Comparison of ENCODE assay signal across 1 cellular context in the genomic region with DNA sequence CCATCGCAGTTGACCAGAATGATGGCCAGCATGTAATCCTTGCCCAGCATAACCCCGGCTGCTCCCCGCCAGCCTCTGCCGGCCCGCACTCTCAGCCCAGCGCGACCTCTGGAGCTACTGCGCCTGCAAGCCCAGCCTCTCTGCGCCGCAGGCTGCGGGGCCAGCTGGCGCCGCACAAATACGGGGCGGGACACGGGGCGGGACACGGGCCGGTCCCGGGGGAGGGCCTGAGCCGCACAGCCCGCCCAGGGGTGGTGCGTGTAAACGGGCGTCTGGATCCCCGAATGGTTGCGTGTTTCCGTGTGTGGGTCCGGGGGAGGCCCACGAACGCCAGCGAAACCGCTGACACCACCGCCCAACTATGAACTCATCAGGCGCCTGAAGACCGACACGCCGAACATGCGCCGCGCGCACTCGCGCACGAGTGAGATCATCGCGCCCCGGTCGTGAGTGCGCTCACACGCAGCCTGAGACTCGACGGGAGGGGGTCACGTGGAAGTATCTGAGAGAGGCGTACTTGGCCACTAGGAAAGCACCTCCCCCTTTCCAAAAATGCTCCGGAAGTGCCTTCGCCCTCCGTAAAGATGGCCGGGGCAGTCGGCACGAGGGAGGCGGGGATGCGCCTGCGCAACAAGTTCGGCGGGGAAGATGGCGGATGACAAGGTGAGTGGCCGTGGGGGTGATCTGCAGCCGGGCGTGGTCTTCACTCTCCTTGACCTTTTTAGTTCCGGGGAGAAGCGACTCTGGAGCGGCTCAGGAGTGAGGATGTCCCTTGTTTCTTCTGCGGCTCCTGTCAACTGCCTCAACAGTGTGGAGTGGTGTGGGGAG.
TF ChIP-seq lines count a peak whose summit lies in the region.

TSS of gene APBB3 (minus strand) at position 403 of the 828 bp plus-strand sequence. CDS start at position 50, 353 bp downstream.
TSS of gene SLC35A4 (plus strand) at position 633 of the 828 bp plus-strand sequence. CDS start 2,342 bp downstream, outside the sequence.

TF ChIP-seq in HepG2, 621 proteins besides CTCF, POLR2A, EP300 and RAD21 (continued from another document and continues in another):
- TF ChIP-seq ZNF281 (CRISPR knock-in tag; IDR thresholded peaks at IDR 0.05; ENCODE audit: borderline replicate concordance) (peak; percentile 10; the same call in 1 of the 2 replicates), ZNF383 (CRISPR knock-in tag; IDR thresholded peaks at IDR 0.05; ENCODE audit: borderline replicate concordance) (no peak), ARID2 (CRISPR knock-in tag; IDR thresholded peaks at IDR 0.05; ENCODE audit: borderline replicate concordance) (no peak; the same call in 1 of the 2 replicates), IRF2 (CRISPR knock-in tag; IDR thresholded peaks at IDR 0.05) (no peak), ZNF264 (CRISPR knock-in tag; IDR thresholded peaks at IDR 0.05) (no peak), SKI (IDR thresholded peaks at IDR 0.05; ENCODE audit: partially characterized antibody) (no peak), RBM22 (optimal IDR thresholded peaks at IDR 0.05; ENCODE audit: low read length) (no peak), ADNP (CRISPR knock-in tag; IDR thresholded peaks at IDR 0.05) (no peak), ZNF33B (CRISPR knock-in tag; IDR thresholded peaks at IDR 0.05) (no peak), ZSCAN12 (CRISPR knock-in tag; IDR thresholded peaks at IDR 0.05) (no peak), HDAC2 (CRISPR knock-in tag; IDR thresholded peaks at IDR 0.05) (no peak; the same call in 1 of the 2 replicates), NKX3-1 (CRISPR knock-in tag; IDR thresholded peaks at IDR 0.05) (no peak), ZNF230 (CRISPR knock-in tag; IDR thresholded peaks at IDR 0.05) (no peak), GATAD2A (CRISPR knock-in tag; IDR thresholded peaks at IDR 0.05) (no peak; the same call in 1 of the 2 replicates), ZNF75D (CRISPR knock-in tag; IDR thresholded peaks at IDR 0.05; ENCODE audit: borderline replicate concordance) (no peak), KAT8 (CRISPR knock-in tag; IDR thresholded peaks at IDR 0.05) (no peak), BRF2 (CRISPR knock-in tag; IDR thresholded peaks at IDR 0.05) (no peak), ZNF746 (CRISPR knock-in tag; IDR thresholded peaks at IDR 0.05) (no peak), NAIF1 (CRISPR knock-in tag; IDR thresholded peaks at IDR 0.05; ENCODE audit: borderline replicate concordance) (no peak), HMG20B (CRISPR knock-in tag; conservative IDR thresholded peaks at IDR 0.05) (no peak), STAT6 (CRISPR knock-in tag; IDR thresholded peaks at IDR 0.05; ENCODE audit: borderline replicate concordance) (no peak), SNRNP70 (IDR thresholded peaks at IDR 0.05; ENCODE audit: low read depth, low read length) (no peak), JUN (CRISPR knock-in tag; IDR thresholded peaks at IDR 0.05) (no peak), AGO2 (optimal IDR thresholded peaks at IDR 0.05; ENCODE audit: low read depth, low read length) (no peak), KDM6A (CRISPR knock-in tag; IDR thresholded peaks at IDR 0.05; ENCODE audit: low read depth) (no peak), SP1 (IDR thresholded peaks at IDR 0.05) (no peak), SP1 (CRISPR knock-in tag; IDR thresholded peaks at IDR 0.05) (no peak), PHF20 (CRISPR knock-in tag; IDR thresholded peaks at IDR 0.05) (no peak), ZFP36L1 (CRISPR knock-in tag; IDR thresholded peaks at IDR 0.05) (0 out of 2 replicates have a peak, but pooled peaks have one; percentile 42), FOXK1 (CRISPR knock-in tag; IDR thresholded peaks at IDR 0.05; ENCODE audit: borderline replicate concordance, low read depth) (no peak), XBP1 (CRISPR knock-in tag; IDR thresholded peaks at IDR 0.05) (no peak), KAT7 (CRISPR knock-in tag; IDR thresholded peaks at IDR 0.05; ENCODE audit: borderline replicate concordance) (no peak), NFATC3 (CRISPR knock-in tag; IDR thresholded peaks at IDR 0.05) (no peak), RFX1 (IDR thresholded peaks at IDR 0.05) (no peak), MXI1 (IDR thresholded peaks at IDR 0.05; ENCODE audit: borderline replicate concordance, low read depth, low read length) (no peak), PTBP1 (IDR thresholded peaks at IDR 0.05; ENCODE audit: low read depth, low read length, poor library complexity, severe bottlenecking) (no peak), ZNF317 (CRISPR knock-in tag; IDR thresholded peaks at IDR 0.05) (no peak), GZF1 (CRISPR knock-in tag; IDR thresholded peaks at IDR 0.05) (no peak), ZNF747 (CRISPR knock-in tag; IDR thresholded peaks at IDR 0.05; ENCODE audit: borderline replicate concordance) (no peak), HNRNPLL (IDR thresholded peaks at IDR 0.05; ENCODE audit: low read depth, low read length, poor library complexity, severe bottlenecking) (peak; percentile 67), ZNF761 (CRISPR knock-in tag; conservative IDR thresholded peaks at IDR 0.05) (no peak), GABPA (IDR thresholded peaks at IDR 0.05; ENCODE audit: low read depth, low read length) (no peak), GABPA (CRISPR knock-in tag; IDR thresholded peaks at IDR 0.05; ENCODE audit: low read depth) (peak; percentile 9; the same call in 1 of the 2 replicates)
- TF ChIP-seq, protein P1, sequence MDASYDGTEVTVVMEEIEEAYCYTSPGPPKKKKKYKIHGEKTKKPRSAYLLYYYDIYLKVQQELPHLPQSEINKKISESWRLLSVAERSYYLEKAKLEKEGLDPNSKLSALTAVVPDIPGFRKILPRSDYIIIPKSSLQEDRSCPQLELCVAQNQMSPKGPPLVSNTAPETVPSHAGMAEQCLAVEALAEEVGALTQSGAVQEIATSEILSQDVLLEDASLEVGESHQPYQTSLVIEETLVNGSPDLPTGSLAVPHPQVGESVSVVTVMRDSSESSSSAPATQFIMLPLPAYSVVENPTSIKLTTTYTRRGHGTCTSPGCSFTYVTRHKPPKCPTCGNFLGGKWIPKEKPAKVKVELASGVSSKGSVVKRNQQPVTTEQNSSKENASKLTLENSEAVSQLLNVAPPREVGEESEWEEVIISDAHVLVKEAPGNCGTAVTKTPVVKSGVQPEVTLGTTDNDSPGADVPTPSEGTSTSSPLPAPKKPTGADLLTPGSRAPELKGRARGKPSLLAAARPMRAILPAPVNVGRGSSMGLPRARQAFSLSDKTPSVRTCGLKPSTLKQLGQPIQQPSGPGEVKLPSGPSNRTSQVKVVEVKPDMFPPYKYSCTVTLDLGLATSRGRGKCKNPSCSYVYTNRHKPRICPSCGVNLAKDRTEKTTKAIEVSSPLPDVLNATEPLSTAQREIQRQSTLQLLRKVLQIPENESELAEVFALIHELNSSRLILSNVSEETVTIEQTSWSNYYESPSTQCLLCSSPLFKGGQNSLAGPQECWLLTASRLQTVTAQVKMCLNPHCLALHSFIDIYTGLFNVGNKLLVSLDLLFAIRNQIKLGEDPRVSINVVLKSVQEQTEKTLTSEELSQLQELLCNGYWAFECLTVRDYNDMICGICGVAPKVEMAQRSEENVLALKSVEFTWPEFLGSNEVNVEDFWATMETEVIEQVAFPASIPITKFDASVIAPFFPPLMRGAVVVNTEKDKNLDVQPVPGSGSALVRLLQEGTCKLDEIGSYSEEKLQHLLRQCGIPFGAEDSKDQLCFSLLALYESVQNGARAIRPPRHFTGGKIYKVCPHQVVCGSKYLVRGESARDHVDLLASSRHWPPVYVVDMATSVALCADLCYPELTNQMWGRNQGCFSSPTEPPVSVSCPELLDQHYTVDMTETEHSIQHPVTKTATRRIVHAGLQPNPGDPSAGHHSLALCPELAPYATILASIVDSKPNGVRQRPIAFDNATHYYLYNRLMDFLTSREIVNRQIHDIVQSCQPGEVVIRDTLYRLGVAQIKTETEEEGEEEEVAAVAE (CRISPR knock-in tag; IDR thresholded peaks at IDR 0.05; ENCODE audit: borderline replicate concordance), result no peak
- TF ChIP-seq, protein P2, sequence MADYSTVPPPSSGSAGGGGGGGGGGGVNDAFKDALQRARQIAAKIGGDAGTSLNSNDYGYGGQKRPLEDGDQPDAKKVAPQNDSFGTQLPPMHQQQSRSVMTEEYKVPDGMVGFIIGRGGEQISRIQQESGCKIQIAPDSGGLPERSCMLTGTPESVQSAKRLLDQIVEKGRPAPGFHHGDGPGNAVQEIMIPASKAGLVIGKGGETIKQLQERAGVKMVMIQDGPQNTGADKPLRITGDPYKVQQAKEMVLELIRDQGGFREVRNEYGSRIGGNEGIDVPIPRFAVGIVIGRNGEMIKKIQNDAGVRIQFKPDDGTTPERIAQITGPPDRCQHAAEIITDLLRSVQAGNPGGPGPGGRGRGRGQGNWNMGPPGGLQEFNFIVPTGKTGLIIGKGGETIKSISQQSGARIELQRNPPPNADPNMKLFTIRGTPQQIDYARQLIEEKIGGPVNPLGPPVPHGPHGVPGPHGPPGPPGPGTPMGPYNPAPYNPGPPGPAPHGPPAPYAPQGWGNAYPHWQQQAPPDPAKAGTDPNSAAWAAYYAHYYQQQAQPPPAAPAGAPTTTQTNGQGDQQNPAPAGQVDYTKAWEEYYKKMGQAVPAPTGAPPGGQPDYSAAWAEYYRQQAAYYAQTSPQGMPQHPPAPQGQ (CRISPR knock-in tag; IDR thresholded peaks at IDR 0.05; ENCODE audit: borderline replicate concordance), result no peak
- TF ChIP-seq, protein P3, sequence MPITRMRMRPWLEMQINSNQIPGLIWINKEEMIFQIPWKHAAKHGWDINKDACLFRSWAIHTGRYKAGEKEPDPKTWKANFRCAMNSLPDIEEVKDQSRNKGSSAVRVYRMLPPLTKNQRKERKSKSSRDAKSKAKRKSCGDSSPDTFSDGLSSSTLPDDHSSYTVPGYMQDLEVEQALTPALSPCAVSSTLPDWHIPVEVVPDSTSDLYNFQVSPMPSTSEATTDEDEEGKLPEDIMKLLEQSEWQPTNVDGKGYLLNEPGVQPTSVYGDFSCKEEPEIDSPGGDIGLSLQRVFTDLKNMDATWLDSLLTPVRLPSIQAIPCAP (CRISPR knock-in tag; IDR thresholded peaks at IDR 0.05; ENCODE audit: low read depth), result no peak
- TF ChIP-seq, protein P4, sequence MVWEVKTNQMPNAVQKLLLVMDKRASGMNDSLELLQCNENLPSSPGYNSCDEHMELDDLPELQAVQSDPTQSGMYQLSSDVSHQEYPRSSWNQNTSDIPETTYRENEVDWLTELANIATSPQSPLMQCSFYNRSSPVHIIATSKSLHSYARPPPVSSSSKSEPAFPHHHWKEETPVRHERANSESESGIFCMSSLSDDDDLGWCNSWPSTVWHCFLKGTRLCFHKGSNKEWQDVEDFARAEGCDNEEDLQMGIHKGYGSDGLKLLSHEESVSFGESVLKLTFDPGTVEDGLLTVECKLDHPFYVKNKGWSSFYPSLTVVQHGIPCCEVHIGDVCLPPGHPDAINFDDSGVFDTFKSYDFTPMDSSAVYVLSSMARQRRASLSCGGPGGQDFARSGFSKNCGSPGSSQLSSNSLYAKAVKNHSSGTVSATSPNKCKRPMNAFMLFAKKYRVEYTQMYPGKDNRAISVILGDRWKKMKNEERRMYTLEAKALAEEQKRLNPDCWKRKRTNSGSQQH (CRISPR knock-in tag; IDR thresholded peaks at IDR 0.05; ENCODE audit: low read depth), result no peak
